ENCODE assay signal across 9 cellular contexts in the genomic region with DNA sequence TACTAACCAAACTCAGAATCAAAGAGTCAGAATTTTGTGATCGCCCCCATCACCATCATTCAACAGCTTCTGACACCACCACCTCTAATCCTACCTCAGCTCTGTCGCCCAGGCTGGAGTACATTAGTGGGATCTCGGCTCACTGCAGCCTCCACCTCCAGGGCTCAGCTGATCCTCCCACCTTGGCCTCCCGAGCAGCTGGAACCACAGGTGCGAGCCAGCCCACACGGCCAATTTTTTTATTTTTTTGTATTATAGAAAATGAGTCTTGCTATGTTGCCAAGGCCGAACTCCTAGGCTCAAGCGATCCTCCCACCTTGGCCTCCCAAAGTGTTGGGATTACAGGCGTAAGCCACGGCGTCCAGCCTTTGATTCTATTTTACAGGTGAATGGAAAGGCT.
A peak's percentile ranks its signal among the peaks of the same experiment; 100 is the strongest.
DNase-seq lines count a peak whose midpoint lies in the region; ATAC-seq and TF ChIP-seq lines count a peak whose summit lies in the region.
"Had no signal": no experiment of that assay in that cellular context is flagged by ENCODE, and none has a peak within 500 bp of the region (broad histone marks: within the 10 kb centered on the region; RNA-seq: fewer than 3 reads in every experiment).

No MANE protein-coding gene starts in this region.

- H3K9me3 ChIP-seq in colonic mucosa (no peaks in the 10 kb centered on the region), mononuclear cell (ENCODE audit: low read depth, low read length) (no peaks in the 10 kb centered on the region), tibial artery (no peaks in the 10 kb centered on the region)

- H3K27me3 ChIP-seq in colonic mucosa (no peaks in the 10 kb centered on the region), mononuclear cell (ENCODE audit: insufficient read depth, low read length) (no peaks in the 10 kb centered on the region), tibial artery (no peaks in the 10 kb centered on the region)

- CTCF ChIA-PET in activated CD8-positive, alpha-beta T cell treated with anti-CD3 and anti-CD28 coated beads, Interleukin-2, amount 10 ng/mL, durations not matched to agents 7 days and 5 days (lab: Charles Lee): no interaction called here
- CTCF ChIA-PET in activated CD8-positive, alpha-beta T cell treated with anti-CD3 and anti-CD28 coated beads for 36 hours (lab: Charles Lee): no interaction called here

- H3K36me3 ChIP-seq in colonic mucosa (no peaks in the 10 kb centered on the region), tibial artery (no peaks in the 10 kb centered on the region)

- no peak overlapping the region for H3K27ac ChIP-seq in colonic mucosa
- H3K27ac ChIP-seq in tibial artery: peak overlapping the region; percentile 33 to 60

- no peak for ATAC-seq in activated CD8-positive, alpha-beta T cell treated with anti-CD3 and anti-CD28 coated beads, Interleukin-2, amount 10 ng/mL, durations not matched to agents 7 days and 5 days
- ATAC-seq in activated CD8-positive, alpha-beta T cell treated with anti-CD3 and anti-CD28 coated beads for 36 hours: no peak
- no peak for ATAC-seq in HG03521 (IDR thresholded peaks at IDR 0.05; ENCODE audit: unreplicated experiment)

- peak overlapping the region in 1 of 2 donors; percentile 12 for H3K9ac ChIP-seq in colonic mucosa (ENCODE audit: low read depth in 2 of 2, low read length in 2 of 2)

- H3K27ac Mint-ChIP-seq in activated CD8-positive, alpha-beta T cell treated with anti-CD3 and anti-CD28 coated beads, Interleukin-2, amount 10 ng/mL, durations not matched to agents 7 days and 5 days: no peak overlapping the region
- no peak overlapping the region for H3K27ac Mint-ChIP-seq in activated CD8-positive, alpha-beta T cell treated with anti-CD3 and anti-CD28 coated beads for 36 hours
- no peak overlapping the region for H3K27ac Mint-ChIP-seq in activated T-helper 1 cell treated with anti-CD3 and anti-CD28 coated beads, Interleukin-12 subunit alpha, Interleukin-12 subunit beta, Interleukin-2, Interleukin-4 antibody, amounts not matched to agents 30 ng/mL and 10 ng/mL and 1 ng/mL, durations not matched to agents 14 hours and 24 hours and 36 hours

- peak overlapping the region; percentile 13 for H3K4me3 Mint-ChIP-seq in activated CD8-positive, alpha-beta T cell treated with anti-CD3 and anti-CD28 coated beads, Interleukin-2, amount 10 ng/mL, durations not matched to agents 7 days and 5 days
- no peak overlapping the region for H3K4me3 Mint-ChIP-seq in activated CD8-positive, alpha-beta T cell treated with anti-CD3 and anti-CD28 coated beads for 36 hours
- no peak overlapping the region for H3K4me3 Mint-ChIP-seq in activated T-helper 1 cell treated with anti-CD3 and anti-CD28 coated beads, Interleukin-12 subunit alpha, Interleukin-12 subunit beta, Interleukin-2, Interleukin-4 antibody, amounts not matched to agents 30 ng/mL and 10 ng/mL and 1 ng/mL, durations not matched to agents 14 hours and 24 hours and 36 hours

- intact Hi-C loops in activated CD8-positive, alpha-beta T cell treated with anti-CD3 and anti-CD28 coated beads for 36 hours (cut with micrococcal nuclease): no loop called here
- intact Hi-C loops in colonic mucosa (cut with DNase I): no loop called here
- intact Hi-C loops in tibial artery (cut with DNase I; ENCODE audit: low total_unique reads): no loop called here
- intact Hi-C loops in activated T-helper 1 cell treated with anti-CD3 and anti-CD28 coated beads, Interleukin-12 subunit alpha, Interleukin-12 subunit beta, Interleukin-2, Interleukin-4 antibody, amounts not matched to agents 30 ng/mL and 10 ng/mL and 1 ng/mL, durations not matched to agents 14 hours and 24 hours and 36 hours (cut with micrococcal nuclease): no loop called here

- no peaks in the 10 kb centered on the region for H3K9me3 Mint-ChIP-seq in activated CD8-positive, alpha-beta T cell treated with anti-CD3 and anti-CD28 coated beads, Interleukin-2, amount 10 ng/mL, durations not matched to agents 7 days and 5 days (ENCODE audit: insufficient read depth)
- H3K9me3 Mint-ChIP-seq in activated CD8-positive, alpha-beta T cell treated with anti-CD3 and anti-CD28 coated beads for 36 hours: no peaks in the 10 kb centered on the region
- no peaks in the 10 kb centered on the region for H3K9me3 Mint-ChIP-seq in activated T-helper 1 cell treated with anti-CD3 and anti-CD28 coated beads, Interleukin-12 subunit alpha, Interleukin-12 subunit beta, Interleukin-2, Interleukin-4 antibody, amounts not matched to agents 30 ng/mL and 10 ng/mL and 1 ng/mL, durations not matched to agents 14 hours and 24 hours and 36 hours

- H3K4me3 ChIP-seq in colonic mucosa: peak overlapping the region; percentile 31
- peak overlapping the region; percentile 34 for H3K4me3 ChIP-seq in mononuclear cell (ENCODE audit: low read length)
- H3K4me3 ChIP-seq in tibial artery: peak overlapping the region; percentile 55 to 63

- peaks cover 11% of the 10 kb centered on the region for H3K4me1 Mint-ChIP-seq in activated CD8-positive, alpha-beta T cell treated with anti-CD3 and anti-CD28 coated beads, Interleukin-2, amount 10 ng/mL, durations not matched to agents 7 days and 5 days (ENCODE audit: low read depth)
- H3K4me1 Mint-ChIP-seq in activated CD8-positive, alpha-beta T cell treated with anti-CD3 and anti-CD28 coated beads for 36 hours (ENCODE audit: low read depth): peaks cover 9% of the 10 kb centered on the region
- H3K4me1 Mint-ChIP-seq in activated T-helper 1 cell treated with anti-CD3 and anti-CD28 coated beads, Interleukin-12 subunit alpha, Interleukin-12 subunit beta, Interleukin-2, Interleukin-4 antibody, amounts not matched to agents 30 ng/mL and 10 ng/mL and 1 ng/mL, durations not matched to agents 14 hours and 24 hours and 36 hours (ENCODE audit: low read depth): peaks cover 13% of the 10 kb centered on the region

- POLR2A ChIA-PET in activated CD8-positive, alpha-beta T cell treated with anti-CD3 and anti-CD28 coated beads, Interleukin-2, amount 10 ng/mL, durations not matched to agents 7 days and 5 days (lab: Charles Lee): no interaction called here
- POLR2A ChIA-PET in activated CD8-positive, alpha-beta T cell treated with anti-CD3 and anti-CD28 coated beads for 36 hours (lab: Charles Lee): no interaction called here

- TF ChIP-seq CTCF in activated CD8-positive, alpha-beta T cell treated with anti-CD3 and anti-CD28 coated beads for 36 hours (IDR thresholded peaks at IDR 0.05): no peak
- TF ChIP-seq CTCF in colonic mucosa (IDR thresholded peaks at IDR 0.05) (no peak), tibial artery (IDR thresholded peaks at IDR 0.05) (no peak)

- no peaks in the 10 kb centered on the region for H3K36me3 Mint-ChIP-seq in activated CD8-positive, alpha-beta T cell treated with anti-CD3 and anti-CD28 coated beads, Interleukin-2, amount 10 ng/mL, durations not matched to agents 7 days and 5 days (ENCODE audit: low read depth)
- H3K36me3 Mint-ChIP-seq in activated CD8-positive, alpha-beta T cell treated with anti-CD3 and anti-CD28 coated beads for 36 hours (ENCODE audit: low read depth): no peaks in the 10 kb centered on the region
- no peaks in the 10 kb centered on the region for H3K36me3 Mint-ChIP-seq in activated T-helper 1 cell treated with anti-CD3 and anti-CD28 coated beads, Interleukin-12 subunit alpha, Interleukin-12 subunit beta, Interleukin-2, Interleukin-4 antibody, amounts not matched to agents 30 ng/mL and 10 ng/mL and 1 ng/mL, durations not matched to agents 14 hours and 24 hours and 36 hours (ENCODE audit: low read depth)

- DNase-seq in activated CD8-positive, alpha-beta T cell treated with anti-CD3 and anti-CD28 coated beads, Interleukin-2, amount 10 ng/mL, durations not matched to agents 7 days and 5 days: no peak
- DNase-seq in activated CD8-positive, alpha-beta T cell treated with anti-CD3 and anti-CD28 coated beads for 36 hours: no peak
- DNase-seq in colonic mucosa: no peak
- DNase-seq in tibial artery: no peak
- no peak for DNase-seq in activated T-helper 1 cell treated with anti-CD3 and anti-CD28 coated beads, Interleukin-12 subunit alpha, Interleukin-12 subunit beta, Interleukin-2, Interleukin-4 antibody, amounts not matched to agents 30 ng/mL and 10 ng/mL and 1 ng/mL, durations not matched to agents 14 hours and 24 hours and 36 hours (ENCODE audit: low spot score)
- no peak for DNase-seq in EL
- DNase-seq: ACHN had no signal

- H3K27me3 Mint-ChIP-seq in activated CD8-positive, alpha-beta T cell treated with anti-CD3 and anti-CD28 coated beads, Interleukin-2, amount 10 ng/mL, durations not matched to agents 7 days and 5 days (ENCODE audit: low read depth): peaks cover 37% of the 10 kb centered on the region
- H3K27me3 Mint-ChIP-seq in activated CD8-positive, alpha-beta T cell treated with anti-CD3 and anti-CD28 coated beads for 36 hours: peaks cover 22% of the 10 kb centered on the region
- H3K27me3 Mint-ChIP-seq in activated T-helper 1 cell treated with anti-CD3 and anti-CD28 coated beads, Interleukin-12 subunit alpha, Interleukin-12 subunit beta, Interleukin-2, Interleukin-4 antibody, amounts not matched to agents 30 ng/mL and 10 ng/mL and 1 ng/mL, durations not matched to agents 14 hours and 24 hours and 36 hours (ENCODE audit: insufficient read depth): peaks cover 31% of the 10 kb centered on the region

- H3K4me1 ChIP-seq in colonic mucosa: no peaks in the 10 kb centered on the region
- peaks cover 22% of the 10 kb centered on the region for H3K4me1 ChIP-seq in mononuclear cell (ENCODE audit: insufficient read depth, low read length)
- peaks cover 0 to 18% (median 7%) of the 10 kb centered on the region in 4 donors for H3K4me1 ChIP-seq in tibial artery
